1 cellular context compared by ENCODE assay signal in genomic region chr1:233294991-233295774, GRCh38.
TF ChIP-seq lines count a peak whose summit lies in the region.

Gene PCNX2 (minus strand): TSS chr1:233295725. CDS start chr1:233295478, 247 bp downstream.

TF ChIP-seq in SK-N-SH, 30 proteins besides CTCF, POLR2A, EP300 and RAD21 (continued from another document):
- TF ChIP-seq, protein P1, sequence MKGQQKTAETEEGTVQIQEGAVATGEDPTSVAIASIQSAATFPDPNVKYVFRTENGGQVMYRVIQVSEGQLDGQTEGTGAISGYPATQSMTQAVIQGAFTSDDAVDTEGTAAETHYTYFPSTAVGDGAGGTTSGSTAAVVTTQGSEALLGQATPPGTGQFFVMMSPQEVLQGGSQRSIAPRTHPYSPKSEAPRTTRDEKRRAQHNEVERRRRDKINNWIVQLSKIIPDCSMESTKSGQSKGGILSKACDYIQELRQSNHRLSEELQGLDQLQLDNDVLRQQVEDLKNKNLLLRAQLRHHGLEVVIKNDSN (IDR thresholded peaks at IDR 0.05; ENCODE audit: borderline replicate concordance, low read depth): no peak
- TF ChIP-seq SMC3 (IDR thresholded peaks at IDR 0.05; ENCODE audit: low read depth, low read length) (no peak), SIN3A (IDR thresholded peaks at IDR 0.05; ENCODE audit: borderline replicate concordance, low read depth, low read length) (no peak; the same call in 1 of the 2 replicates), RXRA (IDR thresholded peaks at IDR 0.05; ENCODE audit: borderline replicate concordance, low read depth) (no peak), MEF2A (IDR thresholded peaks at IDR 0.05; ENCODE audit: borderline replicate concordance, low read depth) (no peak), GATA2 (CRISPR knock-in tag; IDR thresholded peaks at IDR 0.05) (no peak), RCOR1 (IDR thresholded peaks at IDR 0.05; ENCODE audit: low read length) (no peak), PBX3 (IDR thresholded peaks at IDR 0.05) (no peak), TAF1 (IDR thresholded peaks at IDR 0.05; ENCODE audit: borderline replicate concordance, low read depth, low read length) (peak; percentile 66; the same call in 1 of the 2 replicates), TCF12 (IDR thresholded peaks at IDR 0.05) (no peak), NFIC (IDR thresholded peaks at IDR 0.05; ENCODE audit: borderline replicate concordance) (no peak), FOXM1 (IDR thresholded peaks at IDR 0.05; ENCODE audit: low read depth) (no peak), JUND (IDR thresholded peaks at IDR 0.05) (peak; percentile 66; the same call in 1 of the 2 replicates), YY1 (IDR thresholded peaks at IDR 0.05; ENCODE audit: low read depth) (peak; percentile 84), ELF1 (IDR thresholded peaks at IDR 0.05) (no peak), MAX (IDR thresholded peaks at IDR 0.05; ENCODE audit: low read depth) (no peak), FOXJ3 (CRISPR knock-in tag; IDR thresholded peaks at IDR 0.05) (no peak), NRF1 (IDR thresholded peaks at IDR 0.05; ENCODE audit: low read depth, low read length) (peak; percentile 30; the same call in 1 of the 2 replicates), RFX5 (IDR thresholded peaks at IDR 0.05; ENCODE audit: low read length) (no peak), CHD2 (IDR thresholded peaks at IDR 0.05; ENCODE audit: low read length, partially characterized antibody) (no peak), FOSL2 (IDR thresholded peaks at IDR 0.05; ENCODE audit: borderline replicate concordance, low read depth) (peak; percentile 62; the same call in 1 of the 2 replicates), EZH2phosphoT487 (IDR thresholded peaks at IDR 0.05; ENCODE audit: borderline replicate concordance, low read depth) (no peak), POLR2AphosphoS5 (IDR thresholded peaks at IDR 0.05; ENCODE audit: low read depth, low read length) (peak; percentile 46; the same call in 1 of the 2 replicates), REST (IDR thresholded peaks at IDR 0.05; ENCODE audit: low read depth, low read length) (no peak), USF2 (IDR thresholded peaks at IDR 0.05; ENCODE audit: borderline replicate concordance, low read depth, low read length) (no peak)
- TF ChIP-seq, protein P2, sequence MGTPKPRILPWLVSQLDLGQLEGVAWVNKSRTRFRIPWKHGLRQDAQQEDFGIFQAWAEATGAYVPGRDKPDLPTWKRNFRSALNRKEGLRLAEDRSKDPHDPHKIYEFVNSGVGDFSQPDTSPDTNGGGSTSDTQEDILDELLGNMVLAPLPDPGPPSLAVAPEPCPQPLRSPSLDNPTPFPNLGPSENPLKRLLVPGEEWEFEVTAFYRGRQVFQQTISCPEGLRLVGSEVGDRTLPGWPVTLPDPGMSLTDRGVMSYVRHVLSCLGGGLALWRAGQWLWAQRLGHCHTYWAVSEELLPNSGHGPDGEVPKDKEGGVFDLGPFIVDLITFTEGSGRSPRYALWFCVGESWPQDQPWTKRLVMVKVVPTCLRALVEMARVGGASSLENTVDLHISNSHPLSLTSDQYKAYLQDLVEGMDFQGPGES (IDR thresholded peaks at IDR 0.05; ENCODE audit: low read depth, low read length): no peak
- TF ChIP-seq, protein P3, sequence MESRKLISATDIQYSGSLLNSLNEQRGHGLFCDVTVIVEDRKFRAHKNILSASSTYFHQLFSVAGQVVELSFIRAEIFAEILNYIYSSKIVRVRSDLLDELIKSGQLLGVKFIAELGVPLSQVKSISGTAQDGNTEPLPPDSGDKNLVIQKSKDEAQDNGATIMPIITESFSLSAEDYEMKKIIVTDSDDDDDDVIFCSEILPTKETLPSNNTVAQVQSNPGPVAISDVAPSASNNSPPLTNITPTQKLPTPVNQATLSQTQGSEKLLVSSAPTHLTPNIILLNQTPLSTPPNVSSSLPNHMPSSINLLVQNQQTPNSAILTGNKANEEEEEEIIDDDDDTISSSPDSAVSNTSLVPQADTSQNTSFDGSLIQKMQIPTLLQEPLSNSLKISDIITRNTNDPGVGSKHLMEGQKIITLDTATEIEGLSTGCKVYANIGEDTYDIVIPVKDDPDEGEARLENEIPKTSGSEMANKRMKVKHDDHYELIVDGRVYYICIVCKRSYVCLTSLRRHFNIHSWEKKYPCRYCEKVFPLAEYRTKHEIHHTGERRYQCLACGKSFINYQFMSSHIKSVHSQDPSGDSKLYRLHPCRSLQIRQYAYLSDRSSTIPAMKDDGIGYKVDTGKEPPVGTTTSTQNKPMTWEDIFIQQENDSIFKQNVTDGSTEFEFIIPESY (IDR thresholded peaks at IDR 0.05; ENCODE audit: borderline replicate concordance, low read depth): no peak
